In the genomic region with DNA sequence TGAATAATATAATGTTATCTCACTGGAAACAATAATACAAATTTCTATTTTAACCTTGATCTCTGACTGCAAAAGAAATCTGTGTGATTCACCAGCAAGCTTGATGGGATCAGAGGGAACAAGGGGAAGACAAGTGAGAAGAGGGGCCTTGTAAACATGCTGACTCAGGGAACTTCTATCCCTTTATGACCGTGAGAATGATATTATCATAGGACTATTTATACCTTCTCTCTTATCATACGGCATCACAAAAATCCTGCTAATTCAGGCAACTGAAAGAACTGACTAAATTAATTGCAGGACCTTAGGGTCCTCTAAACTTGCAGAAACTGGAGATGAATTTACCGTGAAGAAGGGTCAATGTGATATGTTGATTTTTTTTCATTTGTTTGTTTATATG, we compare ENCODE assay signal across 1 cellular context.
TF ChIP-seq lines count a peak whose summit lies in the region.

No MANE protein-coding gene starts in this region.

TF ChIP-seq in GM23338, 12 proteins besides CTCF, POLR2A, EP300 and RAD21 (continued from another document):
- TF ChIP-seq, protein P1, sequence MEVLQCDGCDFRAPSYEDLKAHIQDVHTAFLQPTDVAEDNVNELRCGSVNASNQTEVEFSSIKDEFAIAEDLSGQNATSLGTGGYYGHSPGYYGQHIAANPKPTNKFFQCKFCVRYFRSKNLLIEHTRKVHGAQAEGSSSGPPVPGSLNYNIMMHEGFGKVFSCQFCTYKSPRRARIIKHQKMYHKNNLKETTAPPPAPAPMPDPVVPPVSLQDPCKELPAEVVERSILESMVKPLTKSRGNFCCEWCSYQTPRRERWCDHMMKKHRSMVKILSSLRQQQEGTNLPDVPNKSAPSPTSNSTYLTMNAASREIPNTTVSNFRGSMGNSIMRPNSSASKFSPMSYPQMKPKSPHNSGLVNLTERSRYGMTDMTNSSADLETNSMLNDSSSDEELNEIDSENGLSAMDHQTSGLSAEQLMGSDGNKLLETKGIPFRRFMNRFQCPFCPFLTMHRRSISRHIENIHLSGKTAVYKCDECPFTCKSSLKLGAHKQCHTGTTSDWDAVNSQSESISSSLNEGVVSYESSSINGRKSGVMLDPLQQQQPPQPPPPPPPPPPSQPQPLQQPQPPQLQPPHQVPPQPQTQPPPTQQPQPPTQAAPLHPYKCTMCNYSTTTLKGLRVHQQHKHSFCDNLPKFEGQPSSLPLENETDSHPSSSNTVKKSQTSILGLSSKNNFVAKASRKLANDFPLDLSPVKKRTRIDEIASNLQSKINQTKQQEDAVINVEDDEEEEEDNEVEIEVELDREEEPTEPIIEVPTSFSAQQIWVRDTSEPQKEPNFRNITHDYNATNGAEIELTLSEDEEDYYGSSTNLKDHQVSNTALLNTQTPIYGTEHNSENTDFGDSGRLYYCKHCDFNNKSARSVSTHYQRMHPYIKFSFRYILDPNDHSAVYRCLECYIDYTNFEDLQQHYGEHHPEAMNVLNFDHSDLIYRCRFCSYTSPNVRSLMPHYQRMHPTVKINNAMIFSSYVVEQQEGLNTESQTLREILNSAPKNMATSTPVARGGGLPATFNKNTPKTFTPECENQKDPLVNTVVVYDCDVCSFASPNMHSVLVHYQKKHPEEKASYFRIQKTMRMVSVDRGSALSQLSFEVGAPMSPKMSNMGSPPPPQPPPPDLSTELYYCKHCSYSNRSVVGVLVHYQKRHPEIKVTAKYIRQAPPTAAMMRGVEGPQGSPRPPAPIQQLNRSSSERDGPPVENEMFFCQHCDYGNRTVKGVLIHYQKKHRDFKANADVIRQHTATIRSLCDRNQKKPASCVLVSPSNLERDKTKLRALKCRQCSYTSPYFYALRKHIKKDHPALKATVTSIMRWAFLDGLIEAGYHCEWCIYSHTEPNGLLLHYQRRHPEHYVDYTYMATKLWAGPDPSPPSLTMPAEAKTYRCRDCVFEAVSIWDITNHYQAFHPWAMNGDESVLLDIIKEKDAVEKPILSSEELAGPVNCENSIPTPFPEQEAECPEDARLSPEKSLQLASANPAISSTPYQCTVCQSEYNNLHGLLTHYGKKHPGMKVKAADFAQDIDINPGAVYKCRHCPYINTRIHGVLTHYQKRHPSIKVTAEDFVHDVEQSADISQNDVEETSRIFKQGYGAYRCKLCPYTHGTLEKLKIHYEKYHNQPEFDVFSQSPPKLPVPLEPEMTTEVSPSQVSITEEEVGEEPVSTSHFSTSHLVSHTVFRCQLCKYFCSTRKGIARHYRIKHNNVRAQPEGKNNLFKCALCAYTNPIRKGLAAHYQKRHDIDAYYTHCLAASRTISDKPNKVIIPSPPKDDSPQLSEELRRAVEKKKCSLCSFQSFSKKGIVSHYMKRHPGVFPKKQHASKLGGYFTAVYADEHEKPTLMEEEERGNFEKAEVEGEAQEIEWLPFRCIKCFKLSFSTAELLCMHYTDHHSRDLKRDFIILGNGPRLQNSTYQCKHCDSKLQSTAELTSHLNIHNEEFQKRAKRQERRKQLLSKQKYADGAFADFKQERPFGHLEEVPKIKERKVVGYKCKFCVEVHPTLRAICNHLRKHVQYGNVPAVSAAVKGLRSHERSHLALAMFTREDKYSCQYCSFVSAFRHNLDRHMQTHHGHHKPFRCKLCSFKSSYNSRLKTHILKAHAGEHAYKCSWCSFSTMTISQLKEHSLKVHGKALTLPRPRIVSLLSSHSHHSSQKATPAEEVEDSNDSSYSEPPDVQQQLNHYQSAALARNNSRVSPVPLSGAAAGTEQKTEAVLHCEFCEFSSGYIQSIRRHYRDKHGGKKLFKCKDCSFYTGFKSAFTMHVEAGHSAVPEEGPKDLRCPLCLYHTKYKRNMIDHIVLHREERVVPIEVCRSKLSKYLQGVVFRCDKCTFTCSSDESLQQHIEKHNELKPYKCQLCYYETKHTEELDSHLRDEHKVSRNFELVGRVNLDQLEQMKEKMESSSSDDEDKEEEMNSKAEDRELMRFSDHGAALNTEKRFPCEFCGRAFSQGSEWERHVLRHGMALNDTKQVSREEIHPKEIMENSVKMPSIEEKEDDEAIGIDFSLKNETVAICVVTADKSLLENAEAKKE (CRISPR knock-in tag; IDR thresholded peaks at IDR 0.05), result no peak
- TF ChIP-seq, protein P2, sequence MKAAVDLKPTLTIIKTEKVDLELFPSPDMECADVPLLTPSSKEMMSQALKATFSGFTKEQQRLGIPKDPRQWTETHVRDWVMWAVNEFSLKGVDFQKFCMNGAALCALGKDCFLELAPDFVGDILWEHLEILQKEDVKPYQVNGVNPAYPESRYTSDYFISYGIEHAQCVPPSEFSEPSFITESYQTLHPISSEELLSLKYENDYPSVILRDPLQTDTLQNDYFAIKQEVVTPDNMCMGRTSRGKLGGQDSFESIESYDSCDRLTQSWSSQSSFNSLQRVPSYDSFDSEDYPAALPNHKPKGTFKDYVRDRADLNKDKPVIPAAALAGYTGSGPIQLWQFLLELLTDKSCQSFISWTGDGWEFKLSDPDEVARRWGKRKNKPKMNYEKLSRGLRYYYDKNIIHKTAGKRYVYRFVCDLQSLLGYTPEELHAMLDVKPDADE (IDR thresholded peaks at IDR 0.05), result no peak
- TF ChIP-seq ZNF331 (CRISPR knock-in tag; IDR thresholded peaks at IDR 0.05; ENCODE audit: low read depth), result no peak
- TF ChIP-seq CREB1 (CRISPR knock-in tag; IDR thresholded peaks at IDR 0.05; ENCODE audit: low read depth), result no peak
- TF ChIP-seq ZNF114 (CRISPR knock-in tag; IDR thresholded peaks at IDR 0.05), result no peak
- no peak for TF ChIP-seq STAT1 (IDR thresholded peaks at IDR 0.05; ENCODE audit: unreplicated experiment)
- no peak for TF ChIP-seq EZH2phosphoT487 (IDR thresholded peaks at IDR 0.05; ENCODE audit: unreplicated experiment)
